ENCODE assay signal across 8 cellular contexts in the genomic region with DNA sequence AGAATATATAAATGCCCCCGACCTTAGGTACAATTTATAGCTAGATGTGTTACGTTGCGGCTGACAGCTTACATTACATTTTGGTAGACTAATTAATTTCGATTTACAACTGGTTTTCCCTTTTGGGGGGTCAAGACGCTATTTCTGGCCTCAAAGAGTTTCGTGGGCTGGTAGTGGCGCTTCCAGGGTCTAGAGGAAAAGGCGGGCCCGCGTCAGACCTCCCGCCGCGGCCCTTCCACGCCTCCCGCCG.
DNase-seq lines count a peak whose midpoint lies in the region; ATAC-seq and TF ChIP-seq lines count a peak whose summit lies in the region.

No MANE protein-coding gene starts in this region.

- TF ChIP-seq CTCF in GM13977 (IDR thresholded peaks at IDR 0.05; ENCODE audit: extremely low read depth, insufficient read depth, missing control alignments) (no peak), fibroblast of pulmonary artery (IDR thresholded peaks at IDR 0.05; ENCODE audit: low read length, missing control alignments) (no peak)

- DNase-seq in GM13977 (ENCODE audit: low spot score) (peak; percentile 51), SK-N-MC (ENCODE audit: low read depth, low spot score) (no peak), fibroblast of pulmonary artery (ENCODE audit: low read depth) (no peak), skeletal muscle cell (ENCODE audit: low read depth) (no peak), NCI-H2029 (lab: John Stamatoyannopoulos, UW) (no peak), NCI-H187 treated with DMSO at 0.1 percent for 48 hours (lab: John Stamatoyannopoulos, UW) (no peak)
- DNase-seq in activated CD4-positive, alpha-beta T cell treated with anti-CD3 and anti-CD28 coated beads, Interleukin-2, amount 50 U/mL, for 1 hour = no peak

- peak overlapping the region; percentile 98 for H3K4me3 ChIP-seq in SK-N-MC
- peak overlapping the region; percentile 89 for H3K4me3 ChIP-seq in fibroblast of pulmonary artery (replicated peaks; ENCODE audit: low read depth, low read length)
- H3K4me3 ChIP-seq in skeletal muscle cell (ENCODE audit: low read depth, low read length) = peak overlapping the region; percentile 82

- peak overlapping the region; percentile 82 for H3K9ac ChIP-seq in SK-N-MC (ENCODE audit: insufficient read length)

- H3K27ac ChIP-seq in SK-N-MC = peak overlapping the region; percentile 75

- H3K36me3 ChIP-seq in SK-N-MC (ENCODE audit: insufficient read depth, low read length) = peaks cover 17% of the 10 kb centered on the region

- in situ Hi-C loops in GM13977 (cut with MboI; ENCODE audit: low pct_unique_long_range_greater_than_20kb, low sequenced_read_pairs, unreplicated experiment) = no loop called here

- no peak for ATAC-seq in GM21423 (IDR thresholded peaks at IDR 0.05; ENCODE audit: unreplicated experiment)

- no peaks in the 10 kb centered on the region for H3K9me3 ChIP-seq in SK-N-MC (ENCODE audit: low read depth, low read length)
